22 cellular contexts compared by ENCODE assay signal in genomic region chr5:34841816-34842215, GRCh38. TPM values are rescaled to one million over a fixed set of nuclear protein-coding genes. Genes with fewer than 3 reads are reported as not detected.
"Had no signal": no experiment of that assay in that cellular context is flagged by ENCODE, and none has a peak within 500 bp of the region (broad histone marks: within the 10 kb centered on the region; RNA-seq: fewer than 3 reads in every experiment).

No MANE protein-coding gene starts in this region.

- H3K4me2 ChIP-seq: SK-N-SH had no signal

- H3K27ac ChIP-seq: SJSA1 had no signal

- H3K4me3 ChIP-seq: MG63, SJSA1 had no signal

- DNase-seq: KBM-7, MG63, NCI-H1092, NCI-H1105 treated with DMSO at 0.1 percent for 48 hours, NCI-H1417 treated with DMSO at 0.1 percent for 48 hours, NCI-H146, NCI-H1694 treated with DMSO at 0.1 percent for 48 hours, NCI-H1930, NCI-H2081, NCI-H2171, NCI-H226, NCI-H446, NCI-H510A, NCI-H526, NCI-H774, Right ventricle myocardium superior, RPMI8226, SIG-M5, SK-N-SH had no signal

- H3K9ac ChIP-seq: SK-N-SH had no signal

- H3K27me3 ChIP-seq: SJSA1 had no signal

- H3K36me3 ChIP-seq: MG63, SJSA1 had no signal

RNA-seq across cellular contexts. Expression of gene TTC23L, which starts 2.9 kb away (rescaled TPM):
- total RNA-seq: HT-29, LHCN-M2, Right ventricle myocardium superior, SJSA1 had no signal
